ENCODE assay signal across 1 cellular context in genomic region chr19:34232566-34233481, GRCh38.
TF ChIP-seq lines count a peak whose summit lies in the region.

No MANE protein-coding gene starts in this region.

TF ChIP-seq in GM12878, 131 proteins besides CTCF, POLR2A, EP300 and RAD21 (continued from another document):
- TF ChIP-seq BCLAF1 (IDR thresholded peaks at IDR 0.05) (no peak), SREBF2 (IDR thresholded peaks at IDR 0.05; ENCODE audit: low read length) (no peak), RELB (IDR thresholded peaks at IDR 0.05; ENCODE audit: low read depth) (peak; percentile 64; the same call in 1 of the 2 replicates), SPI1 (IDR thresholded peaks at IDR 0.05; ENCODE audit: borderline replicate concordance, insufficient read depth, low read depth, low read length) (peak; percentile 60; the same call in 1 of the 2 replicates), BCL11A (IDR thresholded peaks at IDR 0.05; ENCODE audit: low read depth, low read length) (0 out of 2 replicates have a peak, but pooled peaks have one; percentile 22), ATF2 (IDR thresholded peaks at IDR 0.05; ENCODE audit: low read length) (0 out of 2 replicates have a peak, but pooled peaks have one; percentile 33), USF1 (IDR thresholded peaks at IDR 0.05; ENCODE audit: borderline replicate concordance, extremely low read length, insufficient read depth, low read depth, low read length) (no peak)
